ENCODE assay signal across 15 cellular contexts in genomic region chrX:41127476-41128192, GRCh38. TPM values are rescaled to one million over a fixed set of nuclear protein-coding genes. Genes with fewer than 3 reads are reported as not detected.
DNase-seq lines count a peak whose midpoint lies in the region; ATAC-seq, FAIRE-seq and TF ChIP-seq lines count a peak whose summit lies in the region.
"Had no signal": no experiment of that assay in that cellular context is flagged by ENCODE, and none has a peak within 500 bp of the region (broad histone marks: within the 10 kb centered on the region; RNA-seq: fewer than 3 reads in every experiment).

No MANE protein-coding gene starts in this region.

- no peak overlapping the region for H3K4me2 ChIP-seq in mesendoderm (ENCODE audit: low read length)
- H3K4me2 ChIP-seq: KMS-11 had no signal

- no peak overlapping the region for H3K4ac ChIP-seq in mesendoderm (ENCODE audit: low read depth, low read length)

- H3K9ac ChIP-seq in mesendoderm (ENCODE audit: low read length) = no peak overlapping the region
- H3K9ac ChIP-seq: KMS-11 had no signal

- no peaks in the 10 kb centered on the region for H3K4me1 ChIP-seq in mesendoderm (ENCODE audit: control insufficient read depth, low read depth, low read length)

- H3K4me3 ChIP-seq in mesendoderm (ENCODE audit: low read length) = no peak overlapping the region

- ATAC-seq in GM19395 (IDR thresholded peaks at IDR 0.05; ENCODE audit: unreplicated experiment) = peak; percentile 79
- ATAC-seq in HG03354 (IDR thresholded peaks at IDR 0.05; ENCODE audit: poor library complexity, severe bottlenecking, unreplicated experiment) = peak; percentile 87
- peak; percentile 68 for ATAC-seq in left lobe of liver
- ATAC-seq in HG02970 (IDR thresholded peaks at IDR 0.05; ENCODE audit: low FRiP score, unreplicated experiment) = no peak

- no peak overlapping the region for H4K8ac ChIP-seq in mesendoderm (ENCODE audit: low read depth, low read length)

- FAIRE-seq in GM12891 (lab: Jason Lieb, UNC) = peak; percentile 78
- FAIRE-seq: H1 had no signal

- no peak overlapping the region for H4K5ac ChIP-seq in mesendoderm (ENCODE audit: low read length)

- no peaks in the 10 kb centered on the region for H3K79me1 ChIP-seq in mesendoderm (ENCODE audit: low read length)

- DNase-seq in GM12891 (ENCODE audit: insufficient read length, low spot score) (no peak), left lobe of liver (ENCODE audit: low spot score) (no peak), cerebellum (ENCODE audit: low spot score) (no peak), NOMO-1 treated with DMSO at 0.1 percent for 48 hours (lab: John Stamatoyannopoulos, UW; ENCODE audit: unreplicated experiment) (no peak), mesendoderm (no peak)
- DNase-seq: activated T-cell treated with anti-CD3 and anti-CD28 coated beads, Interleukin-2, amount 50 U/mL, for 1 hour; hypothalamus; NCI-H2227 treated with DMSO at 0.1 percent for 48 hours; RPMI8226 had no signal

- H3K79me2 ChIP-seq in mesendoderm (ENCODE audit: control insufficient read depth, insufficient read depth, low read length) = peaks cover 9% of the 10 kb centered on the region

- no peaks in the 10 kb centered on the region for H3K36me3 ChIP-seq in mesendoderm (ENCODE audit: control insufficient read depth, insufficient read depth, low read length)

- no peak overlapping the region for H3K56ac ChIP-seq in mesendoderm (ENCODE audit: low read length)

- WGBS in mesendoderm (ENCODE audit: extremely low coverage, insufficient coverage, low lambda C conversion rate) = no CpG with 5 or more reads among the region's 6 CpGs

- no peak for TF ChIP-seq POLR2A in GM12891 (IDR thresholded peaks at IDR 0.05; ENCODE audit: low read depth, low read length)

- H3K23ac ChIP-seq in mesendoderm (ENCODE audit: low read length) = no peak overlapping the region

- no peaks in the 10 kb centered on the region for H3K27me3 ChIP-seq in mesendoderm (ENCODE audit: insufficient read depth, low read length, poor library complexity)

- no peak overlapping the region for H3K27ac ChIP-seq in mesendoderm (ENCODE audit: low read depth, low read length)
- H3K27ac ChIP-seq: epithelial cell of prostate, KMS-11 had no signal

- H2BK120ac ChIP-seq in mesendoderm (ENCODE audit: low read depth, low read length) = no peak overlapping the region

- no peak overlapping the region for H2AK5ac ChIP-seq in mesendoderm (ENCODE audit: low read length)

- H3K18ac ChIP-seq in mesendoderm (ENCODE audit: low read length) = no peak overlapping the region

- no peak overlapping the region for H2BK5ac ChIP-seq in mesendoderm (ENCODE audit: low read length)

- no peak overlapping the region for H2BK15ac ChIP-seq in mesendoderm (replicated peaks; ENCODE audit: low read depth)

TF ChIP-seq in GM12891, 5 proteins besides CTCF, POLR2A, EP300 and RAD21:
- TF ChIP-seq PAX5 (IDR thresholded peaks at IDR 0.05; ENCODE audit: insufficient read depth, low read length, severe bottlenecking) (no peak), TAF1 (IDR thresholded peaks at IDR 0.05; ENCODE audit: low read depth, low read length) (no peak), POU2F2 (IDR thresholded peaks at IDR 0.05; ENCODE audit: low read depth, low read length) (no peak), SPI1 (IDR thresholded peaks at IDR 0.05; ENCODE audit: low read depth, low read length) (no peak), POLR2AphosphoS5 (IDR thresholded peaks at IDR 0.05; ENCODE audit: low read depth, low read length) (no peak)
TF ChIP-seq in GM12891: peak in this region for 0.

RNA-seq across cellular contexts. Expression of gene USP9X, which starts 42.4 kb away (rescaled TPM):
- 12.6 TPM for polyA plus RNA-seq in GM12891 (2012; ENCODE audit: low read depth, missing spikeins)
- total RNA-seq in left lobe of liver = 44.5 TPM
- total RNA-seq in cerebellum = 194 TPM
- 22.1 TPM for polyA plus RNA-seq in mesendoderm (2013, experiment 1 of 2)
- 21.0 TPM for polyA plus RNA-seq in mesendoderm (2013, experiment 2 of 2)
